Comparison of ENCODE assay signal across 8 cellular contexts in the genomic region with DNA sequence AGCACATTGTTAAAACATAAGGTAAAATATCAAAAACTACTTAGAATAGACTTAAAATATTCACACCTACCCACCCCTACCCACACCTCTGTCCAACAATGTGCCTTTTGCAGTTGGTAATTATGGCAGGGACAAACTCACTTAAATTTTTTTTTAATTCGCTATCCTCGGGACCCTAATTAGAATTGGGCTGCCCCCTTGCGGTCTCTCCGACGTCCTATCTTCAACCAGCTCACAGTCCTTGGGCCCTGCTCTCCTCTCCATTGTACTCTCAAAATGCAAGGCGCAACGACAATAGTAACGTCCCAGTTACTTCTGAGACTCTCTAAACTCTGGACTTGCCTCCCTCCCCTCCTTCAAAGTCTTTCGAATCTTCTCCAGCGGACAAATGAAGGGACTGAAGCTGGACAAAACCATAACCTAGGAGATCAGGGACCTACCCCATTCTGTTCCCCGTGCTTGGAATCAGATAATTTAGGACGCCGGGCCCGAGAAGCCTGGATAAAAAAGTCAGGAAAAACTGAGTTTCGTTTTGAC. TPM values are rescaled to one million over a fixed set of nuclear protein-coding genes. Genes with fewer than 3 reads are reported as not detected.
DNase-seq lines count a peak whose midpoint lies in the region; ATAC-seq and TF ChIP-seq lines count a peak whose summit lies in the region.

No MANE protein-coding gene starts in this region.

- TF ChIP-seq CTCF in right atrium auricular region (IDR thresholded peaks at IDR 0.05), result peak; percentile 72 to 86
- peak; percentile 42 to 73 (median 69) for TF ChIP-seq CTCF in prostate gland (IDR thresholded peaks at IDR 0.05)

- WGBS in prostate gland, result under 1% methylated on average over 15 of the region's 15 CpGs
- 1% methylated on average over 15 of the region's 15 CpGs for WGBS in aorta, 2 donors

- H3K4me1 ChIP-seq in right atrium auricular region, result peaks cover 0 to 20% of the 10 kb centered on the region in 2 donors
- H3K4me1 ChIP-seq in prostate gland (replicated peaks), result peaks cover 6% of the 10 kb centered on the region
- no peaks in the 10 kb centered on the region for H3K4me1 ChIP-seq in aorta (ENCODE audit: control insufficient read depth in 1 of 2, insufficient read depth in 2 of 2, low read length in 2 of 2)

- H3K27me3 ChIP-seq in right atrium auricular region, result no peaks in the 10 kb centered on the region
- no peaks in the 10 kb centered on the region for H3K27me3 ChIP-seq in prostate gland (replicated peaks; ENCODE audit: insufficient read depth)
- H3K27me3 ChIP-seq in aorta (ENCODE audit: control insufficient read depth in 1 of 2, insufficient read depth in 2 of 2, low read length in 1 of 2), result no peaks in the 10 kb centered on the region

- H3K27ac ChIP-seq in right atrium auricular region (peak overlapping the region; percentile 90 to 98), prostate gland (peak overlapping the region; percentile 73 to 81), aorta (ENCODE audit: low read depth in 1 of 2, low read length in 2 of 2) (peak overlapping the region; percentile 78 to 92)

- peak; percentile 67 for DNase-seq in DMS153 (lab: John Stamatoyannopoulos, UW)
- DNase-seq in M059J (ENCODE audit: low read depth), result peak; percentile 77
- DNase-seq in SKM-1 (lab: John Stamatoyannopoulos, UW; ENCODE audit: unreplicated experiment), result peak; percentile 33
- peak; percentile 49 for DNase-seq in amniotic epithelial cell (ENCODE audit: low read depth)
- peak; percentile 77 for DNase-seq in right atrium auricular region (ENCODE audit: low spot score)
- peak; percentile 67 for DNase-seq in prostate gland (ENCODE audit: low spot score)
- DNase-seq in aorta, result peak; percentile 81 to 88

- no peak for TF ChIP-seq POLR2A in prostate gland (IDR thresholded peaks at IDR 0.05)

- H3K4me3 ChIP-seq in right atrium auricular region, result peak overlapping the region; percentile 37 to 60
- peak overlapping the region; percentile 33 to 43 for H3K4me3 ChIP-seq in prostate gland
- peak overlapping the region; percentile 31 to 54 for H3K4me3 ChIP-seq in aorta (ENCODE audit: low read length in 2 of 2)

- ATAC-seq in aorta (ENCODE audit: low FRiP score) (peak; percentile 87), HG02571 (IDR thresholded peaks at IDR 0.05; ENCODE audit: unreplicated experiment) (no peak)

- H3K36me3 ChIP-seq in right atrium auricular region, result peaks cover 3% of the 10 kb centered on the region
- H3K36me3 ChIP-seq in prostate gland, result no peaks in the 10 kb centered on the region
- H3K36me3 ChIP-seq in aorta (ENCODE audit: control insufficient read depth in 1 of 2, insufficient read depth in 2 of 2, low read length in 1 of 2), result no peaks in the 10 kb centered on the region

- intact Hi-C loops in prostate gland (cut with DNase I) (no loop called here), aorta (cut with DNase I) (loop anchor here (2.0 to 5.0 kb wide), 2 partner anchors 24 to 36 kb away; a partner anchor contains a TSS)

- no peaks in the 10 kb centered on the region for H3K9me3 ChIP-seq in right atrium auricular region
- no peaks in the 10 kb centered on the region for H3K9me3 ChIP-seq in prostate gland
- no peaks in the 10 kb centered on the region for H3K9me3 ChIP-seq in aorta (ENCODE audit: control insufficient read depth, low read length)

RNA-seq across cellular contexts. Expression of a gene that starts 1.1 kb away (rescaled TPM):
- 11.4 and 22.2 TPM in 2 replicates for total RNA-seq in M059J (2014; rRNA removed; shearing (Covaris generic))
- total RNA-seq in right atrium auricular region, result 1 to 10 TPM; 4.0 to 4.2 TPM
- total RNA-seq in prostate gland, result 10 to 100 TPM in 1 of 2 donors, 1 to 10 TPM in 1; 6.9 to 10.1 TPM
- total RNA-seq in aorta, result 1 to 10 TPM; 3.0 to 6.6 TPM
- 10 to 100 TPM in 1 of 2 donors, 1 to 10 TPM in 1; 5.3 to 18.0 TPM for polyA plus RNA-seq in aorta

RNA-seq across cellular contexts. Expression of a gene that starts 8.7 kb away (rescaled TPM):
- 1.0 and 4.3 TPM in 2 replicates for total RNA-seq in M059J (2014; rRNA removed; shearing (Covaris generic))
- total RNA-seq in right atrium auricular region (10 to 100 TPM in 1 of 2 donors, 1 to 10 TPM in 1; 9.6 to 10.0 TPM), prostate gland (1 to 10 TPM; 1.4 to 8.2 TPM), aorta (10 to 100 TPM; 33.0 to 34.9 TPM)
- 100 to 1,000 TPM; 102 to 278 TPM for polyA plus RNA-seq in aorta

RNA-seq across cellular contexts. Expression of a gene that starts 12.4 kb away (rescaled TPM):
- 42.4 and 49.3 TPM in 2 replicates for total RNA-seq in M059J (2014; rRNA removed; shearing (Covaris generic))
- total RNA-seq in right atrium auricular region (10 to 100 TPM; 45.5 to 45.9 TPM), prostate gland (10 to 100 TPM; 40.1 to 49.0 TPM), aorta (10 to 100 TPM; 39.6 to 44.9 TPM)
- polyA plus RNA-seq in aorta, result 10 to 100 TPM; 91.9 to 98.9 TPM

RNA-seq across cellular contexts. Expression of a gene that starts 12.5 kb away (rescaled TPM):
- 153 and 163 TPM in 2 replicates for total RNA-seq in M059J (2014; rRNA removed; shearing (Covaris generic))
- total RNA-seq in right atrium auricular region (10 to 100 TPM; 60.6 to 64.9 TPM), prostate gland (100 to 1,000 TPM; 122 to 130 TPM), aorta (10 to 100 TPM; 69.9 to 82.9 TPM)
- polyA plus RNA-seq in aorta, result 10 to 100 TPM; 67.8 to 75.8 TPM

RNA-seq across cellular contexts. Expression of a gene that starts 23.7 kb away (rescaled TPM):
- not detected in 2 replicates for total RNA-seq in M059J (2014; rRNA removed; shearing (Covaris generic))
- total RNA-seq in right atrium auricular region (1 to 10 TPM; 4.2 to 5.7 TPM), prostate gland (1 to 10 TPM in 1 of 2 donors, under 1 TPM in 1; 0.36 to 3.3 TPM), aorta (not detected)
- polyA plus RNA-seq in aorta, result not detected

Comparison
In these comparisons a context has a peak if more than half of its experiments do, and no peak if none do; other contexts are left out.
1. DNase-seq: peak in every context shown above with its lines; median percentile 84 in aorta; 77 in M059J; 77 in right atrium auricular region; 67 in DMS153; 67 in prostate gland; 49 in amniotic epithelial cell; 33 in SKM-1.